Comparison of ENCODE assay signal across 8 cellular contexts in genomic region chr15:35673093-35673573, GRCh38.
DNase-seq lines count a peak whose midpoint lies in the region; ATAC-seq, FAIRE-seq and TF ChIP-seq lines count a peak whose summit lies in the region.

No MANE protein-coding gene starts in this region.

- no peaks in the 10 kb centered on the region for H3K9me3 ChIP-seq in heart left ventricle
- H3K9me3 ChIP-seq in OCI-LY7 (ENCODE audit: low read length) = no peaks in the 10 kb centered on the region

- H3K4me3 ChIP-seq in heart left ventricle (peak overlapping the region in 1 of 12 donors; percentile 8), OCI-LY7 (ENCODE audit: low read depth, low read length, poor library complexity, severe bottlenecking) (no peak overlapping the region)

- no peaks in the 10 kb centered on the region for H3K36me3 Mint-ChIP-seq in activated naive CD4-positive, alpha-beta T cell treated with anti-CD3 and anti-CD28 coated beads, Interleukin-2, amount 50 U/mL, for 24 hours
- no peaks in the 10 kb centered on the region for H3K36me3 Mint-ChIP-seq in type B pancreatic cell

- no peak overlapping the region for H2AFZ ChIP-seq in OCI-LY7 (ENCODE audit: low read length)

- WGBS in heart left ventricle, 4 donors = 14 to 19% (median 17%) methylated on average over 8 of the region's 8 CpGs

- H3K27ac ChIP-seq in heart left ventricle = peak overlapping the region; percentile 25 to 73 (median 52)
- H3K27ac ChIP-seq in OCI-LY7 (ENCODE audit: low read depth, low read length, poor library complexity, severe bottlenecking) = no peak overlapping the region

- ATAC-seq in heart left ventricle (peak; percentile 36 to 91 (median 84)), GM21723 (IDR thresholded peaks at IDR 0.05; ENCODE audit: unreplicated experiment) (no peak)

- H3K27ac Mint-ChIP-seq in activated naive CD4-positive, alpha-beta T cell treated with anti-CD3 and anti-CD28 coated beads, Interleukin-2, amount 50 U/mL, for 24 hours = peak overlapping the region; percentile 15
- H3K27ac Mint-ChIP-seq in type B pancreatic cell = peak overlapping the region; percentile 22

- BruUV-seq in OCI-LY7 (replicated peaks; lab: Mats Ljungman, UMichigan) = no TSS peak

- H3K4me1 ChIP-seq in heart left ventricle (peaks cover 11 to 55% (median 41%) of the 10 kb centered on the region in 12 donors), OCI-LY7 (ENCODE audit: insufficient read depth, low read length, poor library complexity, severe bottlenecking) (no peaks in the 10 kb centered on the region)

- no peaks in the 10 kb centered on the region for H3K9me3 Mint-ChIP-seq in activated naive CD4-positive, alpha-beta T cell treated with anti-CD3 and anti-CD28 coated beads, Interleukin-2, amount 50 U/mL, for 24 hours
- H3K9me3 Mint-ChIP-seq in type B pancreatic cell = no peaks in the 10 kb centered on the region

- peak overlapping the region; percentile 31 for H3K4me3 Mint-ChIP-seq in activated naive CD4-positive, alpha-beta T cell treated with anti-CD3 and anti-CD28 coated beads, Interleukin-2, amount 50 U/mL, for 24 hours
- no peak overlapping the region for H3K4me3 Mint-ChIP-seq in type B pancreatic cell

- CTCF ChIA-PET in OCI-LY7 (lab: Charles Lee; ENCODE audit: unreplicated experiment) = no interaction called here

- no peak for TF ChIP-seq POLR2A in heart left ventricle (IDR thresholded peaks at IDR 0.05)

- H3K36me3 ChIP-seq in heart left ventricle (no peaks in the 10 kb centered on the region), OCI-LY7 (ENCODE audit: insufficient read depth, low read length) (no peaks in the 10 kb centered on the region)

- no peak overlapping the region for H3K4me2 ChIP-seq in OCI-LY7 (ENCODE audit: low read length)

- H3K79me2 ChIP-seq in OCI-LY7 (ENCODE audit: insufficient read depth, low read depth, low read length) = no peaks in the 10 kb centered on the region

- H4K20me1 ChIP-seq in OCI-LY7 (ENCODE audit: insufficient read depth, low read length) = no peaks in the 10 kb centered on the region

- POLR2A ChIA-PET in OCI-LY7 (lab: Charles Lee) = no interaction called here

- TF ChIP-seq CTCF in heart left ventricle (IDR thresholded peaks at IDR 0.05) (no peak), type B pancreatic cell (conservative IDR thresholded peaks at IDR 0.05) (no peak), OCI-LY7 (conservative IDR thresholded peaks at IDR 0.05; ENCODE audit: low read length) (no peak)

- DNase-seq in activated naive CD4-positive, alpha-beta T cell treated with anti-CD3 and anti-CD28 coated beads, Interleukin-2, amount 50 U/mL, for 16 hours = no peak
- DNase-seq in MV-4-11 (lab: John Stamatoyannopoulos, UW) = peak; percentile 43
- peak in 3 of 5 donors; percentile 35 to 38 (median 35) for DNase-seq in heart left ventricle
- no peak for DNase-seq in type B pancreatic cell (ENCODE audit: extremely low spot score, unreplicated experiment)
- DNase-seq in OCI-LY7 (ENCODE audit: low spot score) = no peak
- DNase-seq in frontal cortex (ENCODE audit: low spot score in 2 of 2) = no peak

- no peaks in the 10 kb centered on the region for H3K27me3 ChIP-seq in heart left ventricle

- intact Hi-C loops in heart left ventricle (cut with DNase I) (loop anchor here in 2 of 10 donors (2.0 to 5.0 kb wide), 2 partner anchors 20 to 126 kb away; partner anchors contain the start of gene DPH6 (in 1 of the 2)), OCI-LY7 (cut with micrococcal nuclease; ENCODE audit: unreplicated experiment) (no loop called here)

- no peaks in the 10 kb centered on the region for H3K9me2 ChIP-seq in OCI-LY7 (ENCODE audit: insufficient read depth, low read length)

- no peak for FAIRE-seq in frontal cortex (lab: Jason Lieb, UNC)

- no peaks in the 10 kb centered on the region for H3K27me3 Mint-ChIP-seq in activated naive CD4-positive, alpha-beta T cell treated with anti-CD3 and anti-CD28 coated beads, Interleukin-2, amount 50 U/mL, for 24 hours
- peaks cover 6% of the 10 kb centered on the region for H3K27me3 Mint-ChIP-seq in type B pancreatic cell

- H3K4me1 Mint-ChIP-seq in activated naive CD4-positive, alpha-beta T cell treated with anti-CD3 and anti-CD28 coated beads, Interleukin-2, amount 50 U/mL, for 24 hours = peaks cover 11% of the 10 kb centered on the region
- H3K4me1 Mint-ChIP-seq in type B pancreatic cell (ENCODE audit: unreplicated experiment) = peaks cover 34% of the 10 kb centered on the region

Comparison
In these comparisons a context has a peak if more than half of its experiments do, and no peak if none do; other contexts are left out.
1. DNase-seq: peak in MV-4-11 (single experiment) and heart left ventricle (3 of 5); none in activated naive CD4-positive, alpha-beta T cell treated with anti-CD3 and anti-CD28 coated beads, Interleukin-2, amount 50 U/mL, for 16 hours (single experiment), type B pancreatic cell (single experiment), OCI-LY7 (single experiment) and frontal cortex (0 of 2).